15 cellular contexts compared by ENCODE assay signal in the genomic region with DNA sequence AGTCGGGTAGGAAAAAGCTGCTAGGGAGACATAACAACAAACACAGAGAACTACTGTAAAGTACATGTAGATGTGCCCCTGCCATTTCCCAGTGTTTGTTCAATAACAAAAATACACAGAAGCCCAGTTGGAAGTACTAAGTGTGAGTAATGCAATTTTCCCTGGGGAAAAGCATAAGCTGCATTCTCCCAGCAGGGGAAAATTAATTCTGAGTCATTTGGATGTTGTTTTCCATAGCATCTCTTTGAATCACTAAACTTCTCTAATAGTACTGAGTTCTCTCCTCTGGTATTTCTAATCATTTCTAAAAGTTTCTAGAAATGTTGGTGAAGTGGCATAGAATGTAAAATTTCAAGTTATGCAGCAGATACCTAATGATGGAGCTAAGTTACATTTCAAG.
DNase-seq lines count a peak whose midpoint lies in the region; ATAC-seq and TF ChIP-seq lines count a peak whose summit lies in the region.
"Had no signal": no experiment of that assay in that cellular context is flagged by ENCODE, and none has a peak within 500 bp of the region (broad histone marks: within the 10 kb centered on the region; RNA-seq: fewer than 3 reads in every experiment).

No MANE protein-coding gene starts in this region.

- POLR2A ChIA-PET in HCT116 (lab: Charles Lee) = no interaction called here
- POLR2A ChIA-PET in CD8-positive, alpha-beta T cell (lab: Charles Lee) = no interaction called here

- H3K4me1 Mint-ChIP-seq in activated T-helper 2 cell treated with anti-CD3 and anti-CD28 coated beads, Interferon-gamma antibody, Interleukin-2, Interleukin-4, amounts not matched to agents 10 μg/mL and 5 μg/mL and 100 μg/mL, durations not matched to agents 14 hours and 24 hours and 36 hours (ENCODE audit: low read depth) = no peaks in the 10 kb centered on the region
- no peaks in the 10 kb centered on the region for H3K4me1 Mint-ChIP-seq in CD8-positive, alpha-beta T cell (ENCODE audit: low read depth)
- H3K4me1 Mint-ChIP-seq: stimulated activated memory B cell treated with anti-CD40 and anti-IgM and Interleukin-4, amounts not matched to agents 10 μg/mL and 1 μg/mL and 100 μg/mL, for 72 hours had no signal

- H3K27me3 ChIP-seq in HCT116 (ENCODE audit: insufficient read depth, low read length) = no peaks in the 10 kb centered on the region
- no peaks in the 10 kb centered on the region for H3K27me3 ChIP-seq in adipocyte (replicated peaks; ENCODE audit: control insufficient read depth, insufficient read depth, low read length)
- H3K27me3 ChIP-seq in foreskin keratinocyte = no peaks in the 10 kb centered on the region
- H3K27me3 ChIP-seq in CD8-positive, alpha-beta T cell (ENCODE audit: insufficient read depth, low read length) = no peaks in the 10 kb centered on the region
- H3K27me3 ChIP-seq: colonic mucosa had no signal

- H3K4me3 ChIP-seq in HCT116 (replicated peaks in 1 of 2; ENCODE audit: low read depth in 1 of 2, low read length in 2 of 2) (no peak overlapping the region), adipocyte (ENCODE audit: low read length) (peak overlapping the region; percentile 23)
- H3K4me3 ChIP-seq in CD8-positive, alpha-beta T cell (ENCODE audit: low read depth, low read length) = no peak overlapping the region
- H3K4me3 ChIP-seq: colonic mucosa had no signal

- H4K20me1 ChIP-seq in HCT116 (ENCODE audit: insufficient read depth) = no peaks in the 10 kb centered on the region

- no peaks in the 10 kb centered on the region for H3K79me2 ChIP-seq in HCT116 (ENCODE audit: insufficient read depth, low read length)

- H3K9me2 ChIP-seq in HCT116 (ENCODE audit: insufficient read depth) = no peaks in the 10 kb centered on the region

- no peaks in the 10 kb centered on the region for H3K9me3 Mint-ChIP-seq in activated T-helper 2 cell treated with anti-CD3 and anti-CD28 coated beads, Interferon-gamma antibody, Interleukin-2, Interleukin-4, amounts not matched to agents 10 μg/mL and 5 μg/mL and 100 μg/mL, durations not matched to agents 14 hours and 24 hours and 36 hours
- peaks cover 8% of the 10 kb centered on the region for H3K9me3 Mint-ChIP-seq in CD8-positive, alpha-beta T cell
- H3K9me3 Mint-ChIP-seq: stimulated activated memory B cell treated with anti-CD40 and anti-IgM and Interleukin-4, amounts not matched to agents 10 μg/mL and 1 μg/mL and 100 μg/mL, for 72 hours had no signal

- RAD21 ChIA-PET in HCT116 (lab: Charles Lee; ENCODE audit: low non-redundant PET in 1 of 2, low total read pairs in 2 of 2, uncharacterized antibody in 2 of 2, unreplicated experiment in 2 of 2) = no interaction called here

- no TSS peak for BruUV-seq in HCT116 (replicated peaks; lab: Mats Ljungman, UMichigan)

- intact Hi-C loops in HCT116 (cut with micrococcal nuclease) = no loop called here
- intact Hi-C loops in posterior cingulate gyrus (cut with DNase I) = no loop called here
- intact Hi-C loops in activated T-helper 2 cell treated with anti-CD3 and anti-CD28 coated beads, Interferon-gamma antibody, Interleukin-2, Interleukin-4, amounts not matched to agents 10 μg/mL and 5 μg/mL and 100 μg/mL, durations not matched to agents 14 hours and 24 hours and 36 hours (cut with micrococcal nuclease) = no loop called here
- intact Hi-C loops in CD8-positive, alpha-beta T cell (cut with DNase I, micrococcal nuclease) = no loop called here

- peaks cover 0 to 4% of the 10 kb centered on the region in 2 experiments; a peak in 1 of 4 replicates for H3K4me1 ChIP-seq in HCT116 (ENCODE audit: control insufficient read depth in 1 of 2, insufficient read depth in 2 of 2, low read length in 2 of 2)
- peaks cover 20% of the 10 kb centered on the region for H3K4me1 ChIP-seq in adipocyte (ENCODE audit: control insufficient read depth, insufficient read depth, low read length)
- no peaks in the 10 kb centered on the region for H3K4me1 ChIP-seq in foreskin keratinocyte
- no peaks in the 10 kb centered on the region for H3K4me1 ChIP-seq in CD8-positive, alpha-beta T cell (ENCODE audit: insufficient read depth, low read length)
- H3K4me1 ChIP-seq: colonic mucosa had no signal

- peak overlapping the region; percentile 42 for H2AFZ ChIP-seq in HCT116 (ENCODE audit: low read depth, low read length, poor library complexity, severe bottlenecking)

- H3K27ac Mint-ChIP-seq in activated T-helper 2 cell treated with anti-CD3 and anti-CD28 coated beads, Interferon-gamma antibody, Interleukin-2, Interleukin-4, amounts not matched to agents 10 μg/mL and 5 μg/mL and 100 μg/mL, durations not matched to agents 14 hours and 24 hours and 36 hours = no peak overlapping the region
- H3K27ac Mint-ChIP-seq in CD8-positive, alpha-beta T cell = no peak overlapping the region
- H3K27ac Mint-ChIP-seq: stimulated activated memory B cell treated with anti-CD40 and anti-IgM and Interleukin-4, amounts not matched to agents 10 μg/mL and 1 μg/mL and 100 μg/mL, for 72 hours had no signal

- H3K27me3 Mint-ChIP-seq in activated T-helper 2 cell treated with anti-CD3 and anti-CD28 coated beads, Interferon-gamma antibody, Interleukin-2, Interleukin-4, amounts not matched to agents 10 μg/mL and 5 μg/mL and 100 μg/mL, durations not matched to agents 14 hours and 24 hours and 36 hours (ENCODE audit: low read depth) = no peaks in the 10 kb centered on the region
- no peaks in the 10 kb centered on the region for H3K27me3 Mint-ChIP-seq in CD8-positive, alpha-beta T cell (ENCODE audit: low read depth)
- H3K27me3 Mint-ChIP-seq: stimulated activated memory B cell treated with anti-CD40 and anti-IgM and Interleukin-4, amounts not matched to agents 10 μg/mL and 1 μg/mL and 100 μg/mL, for 72 hours had no signal

- H3K27ac ChIP-seq in HCT116 (ENCODE audit: low read depth, low read length) (no peak overlapping the region), foreskin keratinocyte (peak overlapping the region; percentile 59)
- H3K27ac ChIP-seq in CD8-positive, alpha-beta T cell (ENCODE audit: low read depth, low read length) = no peak overlapping the region
- H3K27ac ChIP-seq: colonic mucosa had no signal

- DNase-seq in AG08395 (ENCODE audit: low spot score) = peak; percentile 24
- DNase-seq in HCT116 (ENCODE audit: low read depth, low spot score) = peak; percentile 2
- DNase-seq in adipocyte (ENCODE audit: low read depth) = peak; percentile 84
- peak; percentile 64 to 80 for DNase-seq in foreskin keratinocyte
- DNase-seq in posterior cingulate gyrus = no peak
- DNase-seq in activated T-helper 2 cell treated with anti-CD3 and anti-CD28 coated beads, Interferon-gamma antibody, Interleukin-2, Interleukin-4, amounts not matched to agents 10 μg/mL and 5 μg/mL and 100 μg/mL, durations not matched to agents 14 hours and 24 hours and 36 hours (ENCODE audit: low spot score) = no peak
- no peak for DNase-seq in CD8-positive, alpha-beta T cell
- DNase-seq: activated CD4-positive, alpha-beta T cell treated with anti-CD3 and anti-CD28 coated beads, Interleukin-2, amount 50 U/mL, for 48 hours; C1 segment of cervical spinal cord; colonic mucosa; GOT3; head of caudate nucleus; stimulated activated CD4-positive, alpha-beta T cell treated with anti-CD3 and anti-CD28 coated beads, Interleukin-1b, Interleukin-23, amount 100 ng/mL, for 48 hours had no signal

- TF ChIP-seq CTCF in HCT116 (IDR thresholded peaks at IDR 0.05 in 2 of 3, conservative IDR thresholded peaks at IDR 0.05 in 1 of 3; ENCODE audit: borderline replicate concordance in 1 of 3, insufficient read depth in 1 of 3, low read depth in 2 of 3, low read length in 2 of 3) = no peak
- no peak for TF ChIP-seq CTCF in foreskin keratinocyte (conservative IDR thresholded peaks at IDR 0.05)
- no peak for TF ChIP-seq CTCF in CD8-positive, alpha-beta T cell (IDR thresholded peaks at IDR 0.05)

- H3K9ac ChIP-seq in HCT116 (ENCODE audit: low read length) = no peak overlapping the region
- no peak overlapping the region for H3K9ac ChIP-seq in adipocyte (ENCODE audit: low read length)

- H3K36me3 Mint-ChIP-seq in activated T-helper 2 cell treated with anti-CD3 and anti-CD28 coated beads, Interferon-gamma antibody, Interleukin-2, Interleukin-4, amounts not matched to agents 10 μg/mL and 5 μg/mL and 100 μg/mL, durations not matched to agents 14 hours and 24 hours and 36 hours (ENCODE audit: low read depth) = no peaks in the 10 kb centered on the region
- no peaks in the 10 kb centered on the region for H3K36me3 Mint-ChIP-seq in CD8-positive, alpha-beta T cell
- H3K36me3 Mint-ChIP-seq: stimulated activated memory B cell treated with anti-CD40 and anti-IgM and Interleukin-4, amounts not matched to agents 10 μg/mL and 1 μg/mL and 100 μg/mL, for 72 hours had no signal

- no peak for TF ChIP-seq POLR2A in HCT116 (IDR thresholded peaks at IDR 0.05; ENCODE audit: borderline replicate concordance, extremely low read depth, insufficient read depth, insufficient read length)

- H3K4me2 ChIP-seq in HCT116 (ENCODE audit: low read length) = no peak overlapping the region

- CTCF ChIA-PET in HCT116 (lab: Charles Lee) = no interaction called here
- CTCF ChIA-PET in CD8-positive, alpha-beta T cell (lab: Charles Lee) = no interaction called here

- H3K36me3 ChIP-seq in HCT116 (ENCODE audit: control insufficient read depth in 1 of 2, insufficient read depth in 2 of 2, low read length in 2 of 2) (no peaks in the 10 kb centered on the region), adipocyte (ENCODE audit: control insufficient read depth, insufficient read depth, low read length, severe bottlenecking) (no peaks in the 10 kb centered on the region)
- H3K36me3 ChIP-seq in CD8-positive, alpha-beta T cell (ENCODE audit: insufficient read depth, low read length) = no peaks in the 10 kb centered on the region
- H3K36me3 ChIP-seq: colonic mucosa had no signal

- no peak overlapping the region for H3K4me3 Mint-ChIP-seq in activated T-helper 2 cell treated with anti-CD3 and anti-CD28 coated beads, Interferon-gamma antibody, Interleukin-2, Interleukin-4, amounts not matched to agents 10 μg/mL and 5 μg/mL and 100 μg/mL, durations not matched to agents 14 hours and 24 hours and 36 hours (ENCODE audit: low read depth)
- no peak overlapping the region for H3K4me3 Mint-ChIP-seq in CD8-positive, alpha-beta T cell
- H3K4me3 Mint-ChIP-seq: stimulated activated memory B cell treated with anti-CD40 and anti-IgM and Interleukin-4, amounts not matched to agents 10 μg/mL and 1 μg/mL and 100 μg/mL, for 72 hours had no signal

- H3K9me3 ChIP-seq in HCT116 (ENCODE audit: control insufficient read depth in 1 of 2, insufficient read depth in 1 of 2, low read depth in 1 of 2, low read length in 2 of 2) = no peaks in the 10 kb centered on the region
- H3K9me3 ChIP-seq in adipocyte (ENCODE audit: control insufficient read depth, low read length) = no peaks in the 10 kb centered on the region
- no peaks in the 10 kb centered on the region for H3K9me3 ChIP-seq in CD8-positive, alpha-beta T cell (ENCODE audit: low read length)
- H3K9me3 ChIP-seq: colonic mucosa had no signal

- TF ChIP-seq RAD21 in HCT116 (IDR thresholded peaks at IDR 0.05; ENCODE audit: low read depth) = no peak

- no peak for ATAC-seq in HCT116
- ATAC-seq in foreskin keratinocyte = peak; percentile 94
- no peak for ATAC-seq in HG03039 (IDR thresholded peaks at IDR 0.05; ENCODE audit: unreplicated experiment)
- ATAC-seq in CD8-positive, alpha-beta T cell = no peak
- ATAC-seq: stimulated activated memory B cell treated with anti-CD40 and anti-IgM and Interleukin-4, amounts not matched to agents 10 μg/mL and 1 μg/mL and 100 μg/mL, for 72 hours had no signal

Comparison
In these comparisons a context has a peak if more than half of its experiments do, and no peak if none do; other contexts are left out.
1. DNase-seq: peak in AG08395 (single experiment), HCT116 (single experiment), adipocyte (single experiment) and foreskin keratinocyte (2 of 2); none in posterior cingulate gyrus (0 of 10), activated T-helper 2 cell treated with anti-CD3 and anti-CD28 coated beads, Interferon-gamma antibody, Interleukin-2, Interleukin-4, amounts not matched to agents 10 μg/mL and 5 μg/mL and 100 μg/mL, durations not matched to agents 14 hours and 24 hours and 36 hours (single experiment) and CD8-positive, alpha-beta T cell (0 of 7).